Comparison of ENCODE assay signal across 8 cellular contexts in the genomic region with DNA sequence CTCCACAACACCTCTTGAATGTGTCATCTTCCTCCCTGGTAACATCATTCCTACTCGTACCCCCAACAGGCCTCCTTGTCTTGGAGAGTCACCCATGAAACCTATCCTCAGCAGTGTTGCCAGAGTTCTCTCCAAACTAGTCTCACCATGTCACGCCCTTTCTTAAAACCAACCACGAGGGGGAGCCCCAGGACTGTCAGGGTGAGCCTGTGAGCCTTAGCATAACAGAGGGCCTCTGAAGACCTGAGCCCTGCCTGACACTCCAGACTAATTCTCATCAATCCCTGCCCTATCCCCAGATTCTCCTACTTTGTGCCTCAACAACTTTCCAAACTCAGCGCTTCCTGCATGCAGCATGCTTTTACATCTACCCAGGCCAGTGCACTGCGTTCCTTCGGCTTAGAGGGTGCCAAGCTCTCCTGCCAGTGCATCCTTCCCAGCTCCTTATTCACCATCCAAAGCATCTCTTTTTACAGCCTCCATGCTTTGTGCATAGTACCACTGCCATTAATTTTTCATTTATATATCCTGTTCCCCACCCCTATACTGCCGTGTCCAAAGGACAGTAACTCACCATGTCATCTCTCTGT. TPM values are rescaled to one million over a fixed set of nuclear protein-coding genes. Genes with fewer than 3 reads are reported as not detected.
DNase-seq lines count a peak whose midpoint lies in the region; ATAC-seq and TF ChIP-seq lines count a peak whose summit lies in the region.

No MANE protein-coding gene starts in this region.

- no peak overlapping the region for H3K4me3 Mint-ChIP-seq in activated CD4-positive, alpha-beta memory T cell treated with anti-CD3 and anti-CD28 coated beads, Interleukin-2, amount 10 ng/mL, durations not matched to agents 7 days and 5 days
- H3K4me3 Mint-ChIP-seq in endodermal cell, result no peak overlapping the region

- WGBS in endodermal cell (ENCODE audit: insufficient coverage in 1 of 2, insufficient read length in 1 of 2), 2 experiments, result 27 to 37% methylated on average over 1 to 6 of the region's 7 CpGs

- no peaks in the 10 kb centered on the region for H3K9me3 ChIP-seq in endodermal cell (ENCODE audit: control insufficient read depth, low read length)

- no peak overlapping the region for H3K27ac Mint-ChIP-seq in activated CD4-positive, alpha-beta memory T cell treated with anti-CD3 and anti-CD28 coated beads, Interleukin-2, amount 10 ng/mL, durations not matched to agents 7 days and 5 days
- no peak overlapping the region for H3K27ac Mint-ChIP-seq in endodermal cell

- DNase-seq in COLO829 (ENCODE audit: low spot score) (peak; percentile 40), NCI-H82 (lab: John Stamatoyannopoulos, UW) (peak; percentile 90), endodermal cell (peak; percentile 97), middle frontal gyrus (ENCODE audit: extremely low spot score, low spot score) (peak; percentile 67)
- peak; percentile 73 for DNase-seq in activated CD4-positive, alpha-beta memory T cell treated with anti-CD3 and anti-CD28 coated beads, Interleukin-2, amount 10 ng/mL, durations not matched to agents 7 days and 5 days
- DNase-seq in stimulated activated CD8-positive, alpha-beta memory T cell treated with anti-CD3 and anti-CD28 coated beads, Interleukin-7, amount 100 ng/mL, for 4 hours (ENCODE audit: low read depth in 2 of 2), result peak; percentile 20 to 23

- peak; percentile 90 for TF ChIP-seq CTCF in endodermal cell (conservative IDR thresholded peaks at IDR 0.05)

- no peaks in the 10 kb centered on the region for H3K36me3 ChIP-seq in endodermal cell (ENCODE audit: control insufficient read depth, insufficient read depth, low read length)

- no peak overlapping the region for H3K4me3 ChIP-seq in endodermal cell (ENCODE audit: low read length)

- CTCF ChIA-PET in activated CD4-positive, alpha-beta memory T cell treated with anti-CD3 and anti-CD28 coated beads, Interleukin-2, amount 10 ng/mL, durations not matched to agents 7 days and 5 days (lab: Charles Lee), result interaction anchor here (0.7 to 6.7 kb wide), 6 partner anchors 48 to 393 kb away, joined by 3 to 79 read pairs (median 4); no protein-coding TSS in a partner anchor

- no peaks in the 10 kb centered on the region for H3K4me1 Mint-ChIP-seq in activated CD4-positive, alpha-beta memory T cell treated with anti-CD3 and anti-CD28 coated beads, Interleukin-2, amount 10 ng/mL, durations not matched to agents 7 days and 5 days
- peaks cover 30% of the 10 kb centered on the region for H3K4me1 Mint-ChIP-seq in endodermal cell

- POLR2A ChIA-PET in activated CD4-positive, alpha-beta memory T cell treated with anti-CD3 and anti-CD28 coated beads, Interleukin-2, amount 10 ng/mL, durations not matched to agents 7 days and 5 days (lab: Charles Lee), result no interaction called here

- H3K27me3 Mint-ChIP-seq in activated CD4-positive, alpha-beta memory T cell treated with anti-CD3 and anti-CD28 coated beads, Interleukin-2, amount 10 ng/mL, durations not matched to agents 7 days and 5 days, result peaks cover 3% of the 10 kb centered on the region
- H3K27me3 Mint-ChIP-seq in endodermal cell (ENCODE audit: insufficient read depth), result peaks cover 5% of the 10 kb centered on the region

- no peak overlapping the region for H3K9ac ChIP-seq in endodermal cell (ENCODE audit: extremely low read depth, low read length, poor library complexity, severe bottlenecking)

- no peaks in the 10 kb centered on the region for H3K36me3 Mint-ChIP-seq in activated CD4-positive, alpha-beta memory T cell treated with anti-CD3 and anti-CD28 coated beads, Interleukin-2, amount 10 ng/mL, durations not matched to agents 7 days and 5 days (ENCODE audit: low read depth)
- no peaks in the 10 kb centered on the region for H3K36me3 Mint-ChIP-seq in endodermal cell (ENCODE audit: low read depth)

- ATAC-seq in GM19452 (IDR thresholded peaks at IDR 0.05; ENCODE audit: unreplicated experiment), result peak; percentile 64
- ATAC-seq in HG03469 (IDR thresholded peaks at IDR 0.05; ENCODE audit: unreplicated experiment), result peak; percentile 63

- H3K9me3 Mint-ChIP-seq in activated CD4-positive, alpha-beta memory T cell treated with anti-CD3 and anti-CD28 coated beads, Interleukin-2, amount 10 ng/mL, durations not matched to agents 7 days and 5 days, result no peaks in the 10 kb centered on the region
- no peaks in the 10 kb centered on the region for H3K9me3 Mint-ChIP-seq in endodermal cell

- H3K27ac ChIP-seq in endodermal cell (ENCODE audit: low read depth, low read length), result no peak overlapping the region

- H3K4me1 ChIP-seq in endodermal cell (ENCODE audit: control insufficient read depth, insufficient read depth, low read length), result no peaks in the 10 kb centered on the region

- H3K27me3 ChIP-seq in endodermal cell (ENCODE audit: control insufficient read depth, insufficient read depth, low read length, poor library complexity, severe bottlenecking), result no peaks in the 10 kb centered on the region

RNA-seq across cellular contexts. Expression of a gene that starts 34.2 kb away (rescaled TPM):
- under 1 TPM; 0.13 to 0.15 TPM for total RNA-seq in activated CD4-positive, alpha-beta memory T cell treated with anti-CD3 and anti-CD28 coated beads, Interleukin-2, amount 10 ng/mL, durations not matched to agents 7 days and 5 days
- 10 to 100 TPM; 12.0 to 14.8 TPM for total RNA-seq in endodermal cell
- 7.4 TPM for polyA plus RNA-seq in endodermal cell (2013, experiment 1 of 2)
- polyA plus RNA-seq in endodermal cell (2013, experiment 2 of 2), result 6.7 TPM

Comparison
In these comparisons a context has a peak if more than half of its experiments do, and no peak if none do; other contexts are left out.
1. DNase-seq: peak in every context shown above with its lines; median percentile 97 in endodermal cell; 90 in NCI-H82; 73 in activated CD4-positive, alpha-beta memory T cell treated with anti-CD3 and anti-CD28 coated beads, Interleukin-2, amount 10 ng/mL, durations not matched to agents 7 days and 5 days; 67 in middle frontal gyrus; 40 in COLO829; 22 in stimulated activated CD8-positive, alpha-beta memory T cell treated with anti-CD3 and anti-CD28 coated beads, Interleukin-7, amount 100 ng/mL, for 4 hours.
2. RNA of a gene that starts 34.2 kb away (total RNA-seq): 12.0 to 14.8 TPM in endodermal cell; 0.13 to 0.15 TPM in activated CD4-positive, alpha-beta memory T cell treated with anti-CD3 and anti-CD28 coated beads, Interleukin-2, amount 10 ng/mL, durations not matched to agents 7 days and 5 days; every median in the first group is over 10 times any median in the second.